Comparison of ENCODE assay signal across 9 cellular contexts in genomic region chr5:95284512-95285405, GRCh38. TPM values are rescaled to one million over a fixed set of nuclear protein-coding genes. Genes with fewer than 3 reads are reported as not detected.
DNase-seq lines count a peak whose midpoint lies in the region; ATAC-seq, FAIRE-seq and TF ChIP-seq lines count a peak whose summit lies in the region.
"Had no signal": no experiment of that assay in that cellular context is flagged by ENCODE, and none has a peak within 500 bp of the region (broad histone marks: within the 10 kb centered on the region; RNA-seq: fewer than 3 reads in every experiment).

TSS of gene MCTP1 (minus strand) at chr5:95285094.

- in situ Hi-C loops in GM12878 (cut with MboI): no loop called here

- no TSS peak for BruUV-seq in GM12878 (replicated peaks; lab: Mats Ljungman, UMichigan)

- peak within 1 kb of the TSS; percentile 87 for H3K4me2 ChIP-seq in GM12878 (ENCODE audit: control insufficient read depth, insufficient read depth)

- H3K4me1 ChIP-seq in GM12878 (ENCODE audit: control insufficient read depth, insufficient read depth, low read length) (no peaks in the 10 kb centered on the region), iPS-18a (ENCODE audit: control insufficient read depth, low read depth, low read length) (peaks cover 13% of the 10 kb centered on the region), sigmoid colon (peaks cover 0 to 25% (median 23%) of the 10 kb centered on the region in 4 donors)

- peaks cover 2 to 20% of the 10 kb centered on the region in 2 experiments for H3K27me3 ChIP-seq in GM12878 (replicated peaks in 1 of 2; ENCODE audit: control insufficient read depth in 2 of 2, insufficient read depth in 2 of 2, low read length in 1 of 2)
- peaks cover 50% of the 10 kb centered on the region for H3K27me3 ChIP-seq in iPS-18a (ENCODE audit: control insufficient read depth, insufficient read depth, low read length)
- H3K27me3 ChIP-seq in sigmoid colon: peaks cover 19 to 82% (median 38%) of the 10 kb centered on the region in 3 donors

- no peak for FAIRE-seq in GM12878 (lab: Jason Lieb, UNC)
- FAIRE-seq: islet of Langerhans had no signal

- TF ChIP-seq CTCF in GM12878 (IDR thresholded peaks at IDR 0.05 in 2 of 3, conservative IDR thresholded peaks at IDR 0.05 in 1 of 3; ENCODE audit: control insufficient read depth in 2 of 3, extremely low read depth in 1 of 3, insufficient read depth in 1 of 3, low read depth in 3 of 3, low read length in 3 of 3): no peak
- TF ChIP-seq CTCF in sigmoid colon (IDR thresholded peaks at IDR 0.05): no peak

- 14% methylated on average over 63 of the region's 91 CpGs for WGBS in GM12878 (ENCODE audit: insufficient coverage, insufficient replicate concordance, low lambda C conversion rate, missing lambda C conversion rate)
- whole genome bisulfite sequencing in sigmoid colon, 2 donors: 0 to 1% methylated on average over 91 of the region's 91 CpGs

- peak; percentile 60 for DNase-seq in activated CD8-positive, alpha-beta memory T cell treated with anti-CD3 and anti-CD28 coated beads for 24 hours
- no peak for DNase-seq in activated CD8-positive, alpha-beta memory T cell treated with anti-CD3 and anti-CD28 coated beads, Interleukin-2, amount 50 U/mL, for 4 hours
- DNase-seq in NCI-H69 (lab: John Stamatoyannopoulos, UW): peak; percentile 79
- DNase-seq in GM12878 (ENCODE audit: low read depth, low spot score): no peak
- DNase-seq in sigmoid colon: no peak
- no peak for DNase-seq in inferior parietal cortex (ENCODE audit: extremely low spot score)

- H3K4me3 ChIP-seq in GM12878 (peak within 1 kb of the TSS; percentile 67), iPS-18a (ENCODE audit: low read length) (peak within 1 kb of the TSS; percentile 72), sigmoid colon (peak within 1 kb of the TSS; percentile 27 to 59 (median 52))

- CTCF ChIA-PET in GM12878 (lab: Yijun Ruan, JAX): interaction anchor here (1.2 kb wide), 2 partner anchors 48 to 317 kb away, joined by 3 read pairs; no protein-coding TSS in a partner anchor

- no peaks in the 10 kb centered on the region for H3K79me2 ChIP-seq in GM12878 (ENCODE audit: control insufficient read depth, insufficient read depth, low read length)

- H3K27ac ChIP-seq in GM12878 (ENCODE audit: control insufficient read depth, insufficient read depth) (no peak within 1 kb of the TSS), iPS-18a (ENCODE audit: low read length) (no peak within 1 kb of the TSS), sigmoid colon (no peak within 1 kb of the TSS)

- no peak for TF ChIP-seq RAD21 in GM12878 (IDR thresholded peaks at IDR 0.05; ENCODE audit: insufficient read depth, low read depth, low read length)

- H3K36me3 ChIP-seq in GM12878 (ENCODE audit: control insufficient read depth in 2 of 2, insufficient read depth in 2 of 2, low read length in 1 of 2): no peaks in the 10 kb centered on the region
- no peaks in the 10 kb centered on the region for H3K36me3 ChIP-seq in iPS-18a (ENCODE audit: control insufficient read depth, low read depth, low read length)
- H3K36me3 ChIP-seq in sigmoid colon: no peaks in the 10 kb centered on the region

- TF ChIP-seq EP300 in GM12878 (IDR thresholded peaks at IDR 0.05; ENCODE audit: borderline replicate concordance in 1 of 2, control insufficient read depth in 1 of 2, low read depth in 2 of 2, low read length in 2 of 2) (no peak), sigmoid colon (IDR thresholded peaks at IDR 0.05) (no peak)

- H3K9me3 ChIP-seq in GM12878 (replicated peaks; ENCODE audit: control insufficient read depth, insufficient read depth, low read length) (no peaks in the 10 kb centered on the region; the same call in 2 of the 3 replicates), iPS-18a (ENCODE audit: control insufficient read depth, low read depth, low read length) (no peaks in the 10 kb centered on the region), sigmoid colon (no peaks in the 10 kb centered on the region)

- no peak for TF ChIP-seq POLR2A in GM12878 (IDR thresholded peaks at IDR 0.05; ENCODE audit: low read depth, low read length)
- no peak for TF ChIP-seq POLR2A in sigmoid colon (IDR thresholded peaks at IDR 0.05)

- POLR2A ChIA-PET in GM12878 (lab: Charles Lee): no interaction called here

- H2AFZ ChIP-seq in GM12878 (ENCODE audit: control insufficient read depth, low read depth, low read length): peak within 1 kb of the TSS; percentile 61

- SMC1A ChIA-PET in GM12878 (lab: Charles Lee; ENCODE audit: uncharacterized antibody, unreplicated experiment): interaction anchor here (0.7 to 1.5 kb wide), 5 partner anchors 12 to 153 kb away, joined by 3 read pairs; no protein-coding TSS in a partner anchor

- no peaks in the 10 kb centered on the region for H4K20me1 ChIP-seq in GM12878 (ENCODE audit: control insufficient read depth, insufficient read depth)

- RAD21 ChIA-PET in GM12878 (lab: Charles Lee; ENCODE audit: unreplicated experiment): no interaction called here

- H3K9ac ChIP-seq in GM12878 (ENCODE audit: control insufficient read depth, insufficient read depth, low read length) (no peak within 1 kb of the TSS), iPS-18a (ENCODE audit: low read length) (no peak within 1 kb of the TSS)

- intact Hi-C loops in GM12878 (cut with micrococcal nuclease; ENCODE audit: unreplicated experiment) (loop anchor here (5.0 kb wide), 1 partner anchor 563 kb away; no protein-coding TSS in a partner anchor), sigmoid colon (cut with DNase I) (no loop called here)

- ATAC-seq in HG02840 (IDR thresholded peaks at IDR 0.05; ENCODE audit: low FRiP score, unreplicated experiment) (peak; percentile 21), GM12878 (peak; percentile 62)

TF ChIP-seq in GM12878, 131 proteins besides CTCF, POLR2A, EP300 and RAD21:
- TF ChIP-seq IKZF1 (conservative IDR thresholded peaks at IDR 0.05) (no peak), CEBPB (IDR thresholded peaks at IDR 0.05; ENCODE audit: borderline replicate concordance in 1 of 2, low read depth in 2 of 2, low read length in 2 of 2) (no peak), USF1 (IDR thresholded peaks at IDR 0.05; ENCODE audit: borderline replicate concordance, extremely low read length, insufficient read depth, low read depth, low read length) (no peak), HDAC6 (IDR thresholded peaks at IDR 0.05; ENCODE audit: unreplicated experiment) (peak; percentile 77)

RNA-seq across cellular contexts. Expression of gene MCTP1, which starts in this region (rescaled TPM):
- 892 and 904 TPM in 2 replicates for total RNA-seq in GM12878 (2013; cell fraction: nucleolus; rRNA removed)
- total RNA-seq in GM12878 (2014; rRNA removed): 13.6 and 18.1 TPM in 2 replicates
- total RNA-seq in GM12878 (2014; rRNA removed; fragmentation: Illumina TruSeq; extraction: Trizol): 27.6 and 29.9 TPM in 2 replicates
- 19.1 and 21.5 TPM in 2 replicates for total RNA-seq in GM12878 (2021)
- polyA plus RNA-seq in GM12878 (2011; ENCODE audit: low read depth): 7.6 TPM
- polyA plus RNA-seq in GM12878 (2011; rRNA removed): 45.9 and 73.0 TPM in 2 replicates
- polyA plus RNA-seq in GM12878 (2011; cell fraction: cytosol; rRNA removed): 13.7 and 23.2 TPM in 2 replicates
- 39.9 and 46.5 TPM in 2 replicates for polyA plus RNA-seq in GM12878 (2011; cell fraction: nucleus; rRNA removed)
- 11.9 and 15.6 TPM in 2 replicates for polyA plus RNA-seq in GM12878 (2012)
- 18.6 and 22.9 TPM in 2 replicates for polyA plus RNA-seq in GM12878 (2014; fragmentation: Illumina TruSeq; extraction: Trizol)
- polyA plus RNA-seq in GM12878 (2014; fragmentation: Nextera tagmentation; extraction: Ambion mirVana): 10 to 100 TPM; 12.6 to 22.2 TPM
- polyA plus RNA-seq in GM12878 (2014; rRNA removed): 6.5 and 13.1 TPM in 2 replicates
- 10 to 100 TPM; 17.0 to 20.3 TPM for polyA plus RNA-seq in GM12878 (2016; fragmentation: Nextera tagmentation; extraction: Ambion mirVana)
- polyA minus RNA-seq in GM12878 (2011; rRNA and poly(A)+ RNA removed): 108 and 127 TPM in 2 replicates
- polyA minus RNA-seq in GM12878 (2011; cell fraction: cytosol; rRNA and poly(A)+ RNA removed): 23.2 and 33.8 TPM in 2 replicates
- polyA minus RNA-seq in GM12878 (2011; cell fraction: nucleus; rRNA and poly(A)+ RNA removed): 168 and 204 TPM in 2 replicates
- total RNA-seq in sigmoid colon: 10 to 100 TPM; 12.5 to 20.5 (median 14.3) TPM
- polyA plus RNA-seq in sigmoid colon: 1 to 10 TPM; 2.1 to 4.8 (median 3.2) TPM

Comparison
In these comparisons a context has a peak if more than half of its experiments do, and no peak if none do; other contexts are left out.
1. DNase-seq: peak in activated CD8-positive, alpha-beta memory T cell treated with anti-CD3 and anti-CD28 coated beads for 24 hours (single experiment) and NCI-H69 (single experiment); none in activated CD8-positive, alpha-beta memory T cell treated with anti-CD3 and anti-CD28 coated beads, Interleukin-2, amount 50 U/mL, for 4 hours (single experiment), GM12878 (single experiment), sigmoid colon (single experiment) and inferior parietal cortex (single experiment).
2. Peak in every context shown above with its lines, with median percentiles within 50 percentile points of each other: H3K4me3 ChIP-seq.